18 cellular contexts compared by ENCODE assay signal in genomic region chr3:141782386-141782932, GRCh38. TPM values are rescaled to one million over a fixed set of nuclear protein-coding genes. Genes with fewer than 3 reads are reported as not detected.
DNase-seq lines count a peak whose midpoint lies in the region; ATAC-seq and TF ChIP-seq lines count a peak whose summit lies in the region.
"Had no signal": no experiment of that assay in that cellular context is flagged by ENCODE, and none has a peak within 500 bp of the region (broad histone marks: within the 10 kb centered on the region; RNA-seq: fewer than 3 reads in every experiment).

No MANE protein-coding gene starts in this region.

- POLR2A ChIA-PET in activated naive CD8-positive, alpha-beta T cell treated with anti-CD3 and anti-CD28 coated beads, Interleukin-2, amount 10 ng/mL, durations not matched to agents 7 days and 5 days (lab: Charles Lee): no interaction called here

- intact Hi-C loops in psoas muscle (cut with DNase I): no loop called here

- 47 to 62% (median 56%) methylated on average over 4 of the region's 4 CpGs for WGBS in psoas muscle, 3 donors

- H3K27ac Mint-ChIP-seq in activated naive CD8-positive, alpha-beta T cell treated with anti-CD3 and anti-CD28 coated beads, Interleukin-2, amount 10 ng/mL, durations not matched to agents 7 days and 5 days: peak overlapping the region; percentile 28
- no peak overlapping the region for H3K27ac Mint-ChIP-seq in activated naive CD8-positive, alpha-beta T cell treated with anti-CD3 and anti-CD28 coated beads, Interleukin-2, amount 50 U/mL, for 24 hours
- H3K27ac Mint-ChIP-seq: natural killer cell treated with Interleukin-12 subunit alpha and Interleukin-12 subunit beta and Interleukin-15 and Interleukin-18, amount 100 ng/mL, for 72 hours had no signal

- no peak for ATAC-seq in activated naive CD8-positive, alpha-beta T cell treated with anti-CD3 and anti-CD28 coated beads, Interleukin-2, amount 10 ng/mL, durations not matched to agents 7 days and 5 days (ENCODE audit: low read depth)
- ATAC-seq in activated naive CD8-positive, alpha-beta T cell treated with anti-CD3 and anti-CD28 coated beads, Interleukin-2, amount 50 U/mL, for 24 hours: no peak
- ATAC-seq in psoas muscle (no peak), GM19324 (IDR thresholded peaks at IDR 0.05; ENCODE audit: low FRiP score, unreplicated experiment) (no peak)
- ATAC-seq: natural killer cell treated with Interleukin-12 subunit alpha and Interleukin-12 subunit beta and Interleukin-15 and Interleukin-18, amount 100 ng/mL, for 72 hours had no signal

- H3K4me3 ChIP-seq in epithelial cell of esophagus (ENCODE audit: low read length) (no peak overlapping the region), psoas muscle (no peak overlapping the region)
- H3K4me3 ChIP-seq: esophagus squamous epithelium, skin epidermis had no signal

- peaks cover 5% of the 10 kb centered on the region for H3K4me1 Mint-ChIP-seq in activated naive CD8-positive, alpha-beta T cell treated with anti-CD3 and anti-CD28 coated beads, Interleukin-2, amount 10 ng/mL, durations not matched to agents 7 days and 5 days
- H3K4me1 Mint-ChIP-seq in activated naive CD8-positive, alpha-beta T cell treated with anti-CD3 and anti-CD28 coated beads, Interleukin-2, amount 50 U/mL, for 24 hours: no peaks in the 10 kb centered on the region

- no peaks in the 10 kb centered on the region for H3K27me3 ChIP-seq in psoas muscle (ENCODE audit: insufficient read depth in 3 of 3, low read length in 2 of 3)
- H3K27me3 ChIP-seq: esophagus squamous epithelium had no signal

- H3K9me3 ChIP-seq in psoas muscle: no peaks in the 10 kb centered on the region
- H3K9me3 ChIP-seq: esophagus squamous epithelium, SK-N-SH had no signal

- no peaks in the 10 kb centered on the region for H3K4me1 ChIP-seq in psoas muscle
- H3K4me1 ChIP-seq: esophagus squamous epithelium had no signal

- TF ChIP-seq CTCF in epithelial cell of esophagus (IDR thresholded peaks at IDR 0.05; ENCODE audit: insufficient read depth, low read depth, low read length, missing control alignments): peak; percentile 40
- TF ChIP-seq CTCF in psoas muscle (IDR thresholded peaks at IDR 0.05): peak; percentile 6

- H3K9me3 Mint-ChIP-seq in activated naive CD8-positive, alpha-beta T cell treated with anti-CD3 and anti-CD28 coated beads, Interleukin-2, amount 10 ng/mL, durations not matched to agents 7 days and 5 days: no peaks in the 10 kb centered on the region
- H3K9me3 Mint-ChIP-seq in activated naive CD8-positive, alpha-beta T cell treated with anti-CD3 and anti-CD28 coated beads, Interleukin-2, amount 50 U/mL, for 24 hours: peaks cover 3% of the 10 kb centered on the region
- H3K9me3 Mint-ChIP-seq: natural killer cell treated with Interleukin-12 subunit alpha and Interleukin-12 subunit beta and Interleukin-15 and Interleukin-18, amount 100 ng/mL, for 72 hours had no signal

- H3K27me3 Mint-ChIP-seq in activated naive CD8-positive, alpha-beta T cell treated with anti-CD3 and anti-CD28 coated beads, Interleukin-2, amount 10 ng/mL, durations not matched to agents 7 days and 5 days: no peaks in the 10 kb centered on the region
- no peaks in the 10 kb centered on the region for H3K27me3 Mint-ChIP-seq in activated naive CD8-positive, alpha-beta T cell treated with anti-CD3 and anti-CD28 coated beads, Interleukin-2, amount 50 U/mL, for 24 hours

- H3K36me3 Mint-ChIP-seq in activated naive CD8-positive, alpha-beta T cell treated with anti-CD3 and anti-CD28 coated beads, Interleukin-2, amount 10 ng/mL, durations not matched to agents 7 days and 5 days: no peaks in the 10 kb centered on the region
- no peaks in the 10 kb centered on the region for H3K36me3 Mint-ChIP-seq in activated naive CD8-positive, alpha-beta T cell treated with anti-CD3 and anti-CD28 coated beads, Interleukin-2, amount 50 U/mL, for 24 hours (ENCODE audit: low read depth)
- H3K36me3 Mint-ChIP-seq: natural killer cell treated with Interleukin-12 subunit alpha and Interleukin-12 subunit beta and Interleukin-15 and Interleukin-18, amount 100 ng/mL, for 72 hours had no signal

- DNase-seq in activated naive CD8-positive, alpha-beta T cell treated with anti-CD3 and anti-CD28 coated beads, Interleukin-2, amount 10 ng/mL, durations not matched to agents 7 days and 5 days: no peak
- no peak for DNase-seq in activated naive CD8-positive, alpha-beta T cell treated with anti-CD3 and anti-CD28 coated beads, Interleukin-2, amount 50 U/mL, for 24 hours
- DNase-seq in RKO (ENCODE audit: low spot score) (peak; percentile 5), epithelial cell of esophagus (ENCODE audit: low read depth) (peak; percentile 56), psoas muscle (no peak), NCI-H748 (lab: John Stamatoyannopoulos, UW; ENCODE audit: unreplicated experiment) (no peak)
- no peak for DNase-seq in NK-92 treated with Interleukin-12 subunit alpha and Interleukin-12 subunit beta, amount 100 ng/mL, for 24 hours (lab: John Stamatoyannopoulos, UW)
- DNase-seq: activated CD4-positive, alpha-beta T cell treated with anti-CD3 and anti-CD28 coated beads for 1 hour; central memory CD4-positive, alpha-beta T cell; esophagus squamous epithelium; NCI-H1436; NCI-H774; SK-N-SH had no signal

- no peak overlapping the region for H3K27ac ChIP-seq in psoas muscle
- H3K27ac ChIP-seq: esophagus squamous epithelium, skin epidermis had no signal

- no peaks in the 10 kb centered on the region for H3K36me3 ChIP-seq in psoas muscle (ENCODE audit: insufficient read depth in 1 of 2, low read depth in 1 of 2)
- H3K36me3 ChIP-seq: esophagus squamous epithelium had no signal

- no peak overlapping the region for H3K4me3 Mint-ChIP-seq in activated naive CD8-positive, alpha-beta T cell treated with anti-CD3 and anti-CD28 coated beads, Interleukin-2, amount 10 ng/mL, durations not matched to agents 7 days and 5 days
- H3K4me3 Mint-ChIP-seq in activated naive CD8-positive, alpha-beta T cell treated with anti-CD3 and anti-CD28 coated beads, Interleukin-2, amount 50 U/mL, for 24 hours: no peak overlapping the region
- H3K4me3 Mint-ChIP-seq: natural killer cell treated with Interleukin-12 subunit alpha and Interleukin-12 subunit beta and Interleukin-15 and Interleukin-18, amount 100 ng/mL, for 72 hours had no signal

RNA-seq across cellular contexts. Expression of gene GRK7, which starts 19.3 kb away (rescaled TPM):
- total RNA-seq in activated naive CD8-positive, alpha-beta T cell treated with anti-CD3 and anti-CD28 coated beads, Interleukin-2, amount 10 ng/mL, durations not matched to agents 7 days and 5 days: not detected
- under 1 TPM in 1 of 4 donors, not detected in 3; 0.16 TPM for total RNA-seq in psoas muscle
- polyA plus RNA-seq in psoas muscle: under 1 TPM; 0.04 to 0.64 (median 0.07) TPM
- total RNA-seq: ureter had no signal
- polyA plus RNA-seq: AG04450, SK-N-SH had no signal

RNA-seq across cellular contexts. Expression of gene RNF7, which starts 44.4 kb away (rescaled TPM):
- 10 to 100 TPM; 52.5 to 53.9 TPM for total RNA-seq in activated naive CD8-positive, alpha-beta T cell treated with anti-CD3 and anti-CD28 coated beads, Interleukin-2, amount 10 ng/mL, durations not matched to agents 7 days and 5 days
- 100 to 1,000 TPM in 3 of 4 donors, 10 to 100 TPM in 1; 95.1 to 123 (median 110) TPM for total RNA-seq in psoas muscle
- 100 to 1,000 TPM in 2 of 3 donors, 10 to 100 TPM in 1; 87.1 to 191 (median 114) TPM for polyA plus RNA-seq in psoas muscle

Comparison
In these comparisons a context has a peak if more than half of its experiments do, and no peak if none do; other contexts are left out.
1. DNase-seq: peak in RKO (single experiment) and epithelial cell of esophagus (single experiment); none in activated naive CD8-positive, alpha-beta T cell treated with anti-CD3 and anti-CD28 coated beads, Interleukin-2, amount 10 ng/mL, durations not matched to agents 7 days and 5 days (single experiment), activated naive CD8-positive, alpha-beta T cell treated with anti-CD3 and anti-CD28 coated beads, Interleukin-2, amount 50 U/mL, for 24 hours (single experiment), psoas muscle (0 of 2), NK-92 treated with Interleukin-12 subunit alpha and Interleukin-12 subunit beta, amount 100 ng/mL, for 24 hours (single experiment) and NCI-H748 (single experiment).